8 cellular contexts compared by ENCODE assay signal in genomic region chr9:91954841-91955471, GRCh38. TPM values are rescaled to one million over a fixed set of nuclear protein-coding genes. Genes with fewer than 3 reads are reported as not detected.
DNase-seq lines count a peak whose midpoint lies in the region; ATAC-seq, FAIRE-seq and TF ChIP-seq lines count a peak whose summit lies in the region.

No MANE protein-coding gene starts in this region.

- WGBS in K562 (ENCODE audit: insufficient coverage, low coverage, missing lambda C conversion rate): 29% methylated on average over 6 of the region's 6 CpGs

- TF ChIP-seq CTCF in A673 (conservative IDR thresholded peaks at IDR 0.05; ENCODE audit: low read depth, low read length): peak; percentile 90
- TF ChIP-seq CTCF in GM10248 (IDR thresholded peaks at IDR 0.05; ENCODE audit: control extremely low read depth, extremely low read depth, low read depth, missing control alignments): peak; percentile 53
- TF ChIP-seq CTCF in K562 (IDR thresholded peaks at IDR 0.05 in 2 of 3, conservative IDR thresholded peaks at IDR 0.05 in 1 of 3; ENCODE audit: insufficient read depth in 2 of 3, low read depth in 1 of 3, low read length in 3 of 3): peak; percentile 75 to 91 (median 85)
- TF ChIP-seq CTCF in upper lobe of right lung (IDR thresholded peaks at IDR 0.05): peak; percentile 58

- CTCF ChIA-PET in A673 (lab: Charles Lee) (interaction anchor here (0.6 to 2.1 kb wide), 3 partner anchors 9 to 393 kb away, joined by 4 to 11 read pairs (median 7); no protein-coding TSS in a partner anchor), GM10248 (lab: Yijun Ruan, JAX) (interaction anchor here (0.8 to 2.3 kb wide), 14 partner anchors 9 to 179 kb away, joined by 3 to 10 read pairs (median 4); no protein-coding TSS in a partner anchor), K562 (lab: Yijun Ruan, JAX; ENCODE audit: low intra/inter-chr PET ratio) (interaction anchor here (0.6 kb wide), 1 partner anchor 228 kb away, joined by 3 read pairs; no protein-coding TSS in a partner anchor)

- H3K27ac Mint-ChIP-seq in stimulated activated naive B cell treated with anti-CD40 and anti-IgM and Interleukin-4, amounts not matched to agents 10 μg/mL and 1 μg/mL and 100 μg/mL, for 72 hours: no peak overlapping the region

- peaks cover 39 to 43% of the 10 kb centered on the region in 2 donors for H3K27me3 Mint-ChIP-seq in stimulated activated naive B cell treated with anti-CD40 and anti-IgM and Interleukin-4, amounts not matched to agents 10 μg/mL and 1 μg/mL and 100 μg/mL, for 72 hours

- H3K27ac ChIP-seq in A673 (ENCODE audit: low read depth, low read length, poor library complexity, severe bottlenecking) (no peak overlapping the region), K562 (ENCODE audit: extremely low read depth, low read depth, low read length) (no peak overlapping the region), upper lobe of right lung (no peak overlapping the region)

- peak overlapping the region; percentile 67 for H3K4me2 ChIP-seq in K562 (ENCODE audit: insufficient read depth, low read length)

- POLR2A ChIA-PET in A673 (lab: Charles Lee; ENCODE audit: low non-redundant PET) (interaction anchor here (0.6 kb wide), 1 partner anchor 62 kb away, joined by 3 read pairs; no protein-coding TSS in a partner anchor), GM10248 (lab: Yijun Ruan, JAX) (no interaction called here), K562 (lab: Yijun Ruan, JAX) (interaction anchor here (1.0 kb wide), 1 partner anchor 173 kb away, joined by 3 read pairs; no protein-coding TSS in a partner anchor)

- H2AFZ ChIP-seq in K562 (ENCODE audit: low read depth, low read length): peak overlapping the region; percentile 92

- no peaks in the 10 kb centered on the region for H3K27me3 ChIP-seq in A673 (replicated peaks; ENCODE audit: insufficient read depth, low read depth, low read length, poor library complexity)
- H3K27me3 ChIP-seq in K562 (ENCODE audit: control insufficient read depth in 2 of 2, insufficient read depth in 2 of 2, low read length in 2 of 2): no peaks in the 10 kb centered on the region
- H3K27me3 ChIP-seq in upper lobe of right lung: peaks cover 25% of the 10 kb centered on the region

- peak overlapping the region in 1 of 2 experiments; percentile 60; a peak in 1 of 4 replicates for H3K9ac ChIP-seq in K562 (ENCODE audit: insufficient read depth in 1 of 2, low read depth in 2 of 2, low read length in 2 of 2)

- no peaks in the 10 kb centered on the region for H3K36me3 Mint-ChIP-seq in stimulated activated naive B cell treated with anti-CD40 and anti-IgM and Interleukin-4, amounts not matched to agents 10 μg/mL and 1 μg/mL and 100 μg/mL, for 72 hours

- in situ Hi-C loops in K562 (cut with MboI): loop anchor here (10.0 kb wide), 1 partner anchor 190 kb away; no protein-coding TSS in a partner anchor

- intact Hi-C loops in A673 (cut with micrococcal nuclease; ENCODE audit: unreplicated experiment) (no loop called here), K562 (cut with micrococcal nuclease) (loop anchor here (1.0 kb wide), 1 partner anchor 23 kb away; no protein-coding TSS in a partner anchor), upper lobe of right lung (cut with DNase I) (loop anchor here (10.0 kb wide), 1 partner anchor 180 kb away; no protein-coding TSS in a partner anchor)

- peaks cover 4 to 6% of the 10 kb centered on the region in 2 donors for H3K4me1 Mint-ChIP-seq in stimulated activated naive B cell treated with anti-CD40 and anti-IgM and Interleukin-4, amounts not matched to agents 10 μg/mL and 1 μg/mL and 100 μg/mL, for 72 hours

- H3K79me2 ChIP-seq in K562 (ENCODE audit: control insufficient read depth, insufficient read depth, low read length): peaks cover under 1% of the 10 kb centered on the region

- DNase-seq in A673 (ENCODE audit: low spot score) (peak; percentile 80), GM10248 (ENCODE audit: extremely low spot score) (peak; percentile 45), NCI-H526 treated with DMSO at 0.1 percent for 48 hours (lab: John Stamatoyannopoulos, UW) (peak; percentile 26), K562 (ENCODE audit: extremely low read depth in 1 of 4, low spot score in 3 of 4) (peak; percentile 54 to 84 (median 62)), islet precursor cell (peak; percentile 73), upper lobe of right lung (no peak)
- no peak for DNase-seq in stimulated activated naive B cell treated with anti-CD40 and anti-IgM and Interleukin-4, amounts not matched to agents 10 μg/mL and 1 μg/mL and 100 μg/mL, for 72 hours

- ATAC-seq in K562 (peak; percentile 60), upper lobe of right lung (peak; percentile 15), GM21381 (IDR thresholded peaks at IDR 0.05; ENCODE audit: unreplicated experiment) (no peak)
- ATAC-seq in stimulated activated naive B cell treated with anti-CD40 and anti-IgM and Interleukin-4, amounts not matched to agents 10 μg/mL and 1 μg/mL and 100 μg/mL, for 72 hours (replicated peaks): no peak

- peaks cover 0 to 2% of the 10 kb centered on the region in 2 donors for H3K9me3 Mint-ChIP-seq in stimulated activated naive B cell treated with anti-CD40 and anti-IgM and Interleukin-4, amounts not matched to agents 10 μg/mL and 1 μg/mL and 100 μg/mL, for 72 hours

- no peaks in the 10 kb centered on the region for H3K36me3 ChIP-seq in A673 (ENCODE audit: insufficient read depth, low read length, poor library complexity, severe bottlenecking)
- no peaks in the 10 kb centered on the region for H3K36me3 ChIP-seq in K562 (ENCODE audit: control insufficient read depth, insufficient read depth, low read length)
- H3K36me3 ChIP-seq in upper lobe of right lung: no peaks in the 10 kb centered on the region

- no peak for TF ChIP-seq EP300 in K562 (IDR thresholded peaks at IDR 0.05; ENCODE audit: low read length)

- peak; percentile 42 to 76; a peak in 3 of 4 replicates for TF ChIP-seq RAD21 in K562 (CRISPR knock-in tag; conservative IDR thresholded peaks at IDR 0.05 in 1 of 2, IDR thresholded peaks at IDR 0.05 in 1 of 2)

- H3K9me3 ChIP-seq in A673 (ENCODE audit: low read depth, low read length, poor library complexity, severe bottlenecking): no peaks in the 10 kb centered on the region
- peaks cover 4% of the 10 kb centered on the region; the same call in 1 of the 2 replicates for H3K9me3 ChIP-seq in K562 (replicated peaks; ENCODE audit: control insufficient read depth, insufficient read depth, low read depth, low read length)
- H3K9me3 ChIP-seq in upper lobe of right lung: no peaks in the 10 kb centered on the region

- H3K4me1 ChIP-seq in A673 (ENCODE audit: insufficient read depth, low read length, poor library complexity, severe bottlenecking) (no peaks in the 10 kb centered on the region), K562 (replicated peaks in 1 of 2; ENCODE audit: control insufficient read depth in 2 of 2, insufficient read depth in 2 of 2, low read length in 2 of 2) (peaks cover 2 to 8% of the 10 kb centered on the region in 2 experiments; a peak in 3 of 5 replicates), upper lobe of right lung (no peaks in the 10 kb centered on the region)

- no peaks in the 10 kb centered on the region for H3K9me1 ChIP-seq in K562 (ENCODE audit: control insufficient read depth, insufficient read depth, low read length)

- H3K4me3 Mint-ChIP-seq in stimulated activated naive B cell treated with anti-CD40 and anti-IgM and Interleukin-4, amounts not matched to agents 10 μg/mL and 1 μg/mL and 100 μg/mL, for 72 hours: no peak overlapping the region

- peak; percentile 90 for FAIRE-seq in K562 (lab: Jason Lieb, UNC)

- no peaks in the 10 kb centered on the region for H4K20me1 ChIP-seq in K562 (replicated peaks; ENCODE audit: control insufficient read depth, insufficient read depth, low read length)

- H3K4me3 ChIP-seq in A673 (ENCODE audit: low read depth, low read length, poor library complexity, severe bottlenecking): no peak overlapping the region
- H3K4me3 ChIP-seq in K562: no peak overlapping the region
- H3K4me3 ChIP-seq in upper lobe of right lung: no peak overlapping the region

- TF ChIP-seq POLR2A in K562 (conservative IDR thresholded peaks at IDR 0.05): no peak

- BruUV-seq in A673 (replicated peaks; lab: Mats Ljungman, UMichigan): no TSS peak
- BruUV-seq in K562 (replicated peaks; lab: Mats Ljungman, UMichigan): no TSS peak

RNA-seq across cellular contexts. Expression of gene ROR2, which starts 4.9 kb away (rescaled TPM):
- 12.3 and 17.8 TPM in 2 replicates for total RNA-seq in A673 (2021)
- 55.8 and 56.6 TPM in 2 replicates for total RNA-seq in K562 (2011; cell fraction: chromatin; rRNA removed; ENCODE audit: low replicate concordance)
- 56.9 and 60.5 TPM in 2 replicates for total RNA-seq in K562 (2011; cell fraction: nucleolus; rRNA removed)
- total RNA-seq in K562 (2011; cell fraction: nucleoplasm; rRNA removed): 36.5 and 49.8 TPM in 2 replicates
- total RNA-seq in K562 (2014; rRNA removed): 15.3 and 18.2 TPM in 2 replicates
- total RNA-seq in K562 (2014; rRNA removed; fragmentation: Illumina TruSeq; extraction: Trizol): 11.4 and 17.3 TPM in 2 replicates
- 15.4 and 17.9 TPM in 2 replicates for total RNA-seq in K562 (2015; rRNA removed; fragmentation: Illumina TruSeq; extraction: Trizol)
- 33.6 and 33.8 TPM in 2 replicates for total RNA-seq in K562 (2021)
- 7.7 and 8.1 TPM in 2 replicates for polyA plus RNA-seq in K562 (2011; rRNA removed)
- polyA plus RNA-seq in K562 (2011; cell fraction: cytosol; rRNA removed): 7.9 and 16.6 TPM in 2 replicates
- polyA plus RNA-seq in K562 (2011; cell fraction: nucleus; rRNA removed): 11.8 and 20.5 TPM in 2 replicates
- polyA plus RNA-seq in K562 (2012): 16.8 and 25.3 TPM in 2 replicates
- polyA plus RNA-seq in K562 (2014; fragmentation: Illumina TruSeq; extraction: Trizol): 14.2 and 18.3 TPM in 2 replicates
- 1 to 10 TPM; 5.6 to 6.0 TPM for polyA plus RNA-seq in K562 (2014; fragmentation: Nextera tagmentation; extraction: Ambion mirVana)
- 12.5 and 17.2 TPM in 2 replicates for polyA plus RNA-seq in K562 (2014; rRNA removed)
- polyA minus RNA-seq in K562 (2011; rRNA and poly(A)+ RNA removed): 11.9 and 15.1 TPM in 2 replicates
- polyA minus RNA-seq in K562 (2011; cell fraction: cytosol; rRNA and poly(A)+ RNA removed): 16.4 and 18.1 TPM in 2 replicates
- polyA minus RNA-seq in K562 (2011; cell fraction: nucleus; rRNA and poly(A)+ RNA removed): 12.5 and 14.1 TPM in 2 replicates
- total RNA-seq in upper lobe of right lung: 5.5 TPM

Comparison
In these comparisons a context has a peak if more than half of its experiments do, and no peak if none do; other contexts are left out.
1. DNase-seq: peak in A673 (single experiment), GM10248 (single experiment), NCI-H526 treated with DMSO at 0.1 percent for 48 hours (single experiment), K562 (4 of 4) and islet precursor cell (single experiment); none in upper lobe of right lung (single experiment) and stimulated activated naive B cell treated with anti-CD40 and anti-IgM and Interleukin-4, amounts not matched to agents 10 μg/mL and 1 μg/mL and 100 μg/mL, for 72 hours (single experiment).
2. ATAC-seq: peak in K562 (single experiment) and upper lobe of right lung (single experiment); none in stimulated activated naive B cell treated with anti-CD40 and anti-IgM and Interleukin-4, amounts not matched to agents 10 μg/mL and 1 μg/mL and 100 μg/mL, for 72 hours (0 of 2) and GM21381 (single experiment).
3. Peak in every context shown above with its lines, with median percentiles within 50 percentile points of each other: CTCF ChIP-seq.